Comparison of ENCODE assay signal across 8 cellular contexts in the genomic region with DNA sequence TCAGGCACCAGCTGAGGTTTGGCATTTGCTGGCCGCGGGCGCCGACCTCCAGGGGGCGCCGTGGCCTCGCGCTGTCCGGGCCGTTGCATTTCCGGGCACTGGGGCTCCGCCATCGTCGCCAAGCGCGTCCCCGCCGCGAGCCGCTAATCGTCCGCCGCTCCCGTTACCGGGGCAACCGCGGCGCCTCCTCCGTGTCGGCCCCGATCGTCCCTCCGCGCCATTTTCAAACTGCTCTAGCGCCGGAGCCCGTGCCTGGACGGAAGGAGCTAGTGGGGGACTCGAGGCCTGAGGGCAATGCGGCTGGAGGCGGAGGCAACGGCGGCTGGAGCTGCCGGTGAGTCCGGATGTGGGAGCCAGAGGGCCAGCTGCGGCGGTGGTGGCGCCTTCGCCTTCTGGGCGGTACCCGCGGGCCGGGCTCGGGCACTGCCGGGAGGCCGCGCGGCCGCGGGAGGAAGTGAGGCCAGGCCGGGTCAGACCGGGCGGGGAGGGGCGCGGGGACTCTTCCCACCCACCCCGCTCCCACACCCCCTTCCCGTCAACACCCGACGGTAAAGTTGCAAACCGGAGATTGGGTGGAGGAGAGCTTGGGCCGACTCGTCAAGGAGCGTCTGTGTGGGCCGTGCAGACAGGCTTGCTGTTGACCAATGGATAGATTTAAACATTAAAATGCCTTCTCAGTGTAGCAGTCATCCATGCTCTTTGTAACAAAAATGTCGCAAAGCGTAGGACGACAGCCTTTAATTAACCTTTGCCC. TPM values are rescaled to one million over a fixed set of nuclear protein-coding genes. Genes with fewer than 3 reads are reported as not detected.
DNase-seq lines count a peak whose midpoint lies in the region; ATAC-seq, FAIRE-seq and TF ChIP-seq lines count a peak whose summit lies in the region.

A gene with protein sequence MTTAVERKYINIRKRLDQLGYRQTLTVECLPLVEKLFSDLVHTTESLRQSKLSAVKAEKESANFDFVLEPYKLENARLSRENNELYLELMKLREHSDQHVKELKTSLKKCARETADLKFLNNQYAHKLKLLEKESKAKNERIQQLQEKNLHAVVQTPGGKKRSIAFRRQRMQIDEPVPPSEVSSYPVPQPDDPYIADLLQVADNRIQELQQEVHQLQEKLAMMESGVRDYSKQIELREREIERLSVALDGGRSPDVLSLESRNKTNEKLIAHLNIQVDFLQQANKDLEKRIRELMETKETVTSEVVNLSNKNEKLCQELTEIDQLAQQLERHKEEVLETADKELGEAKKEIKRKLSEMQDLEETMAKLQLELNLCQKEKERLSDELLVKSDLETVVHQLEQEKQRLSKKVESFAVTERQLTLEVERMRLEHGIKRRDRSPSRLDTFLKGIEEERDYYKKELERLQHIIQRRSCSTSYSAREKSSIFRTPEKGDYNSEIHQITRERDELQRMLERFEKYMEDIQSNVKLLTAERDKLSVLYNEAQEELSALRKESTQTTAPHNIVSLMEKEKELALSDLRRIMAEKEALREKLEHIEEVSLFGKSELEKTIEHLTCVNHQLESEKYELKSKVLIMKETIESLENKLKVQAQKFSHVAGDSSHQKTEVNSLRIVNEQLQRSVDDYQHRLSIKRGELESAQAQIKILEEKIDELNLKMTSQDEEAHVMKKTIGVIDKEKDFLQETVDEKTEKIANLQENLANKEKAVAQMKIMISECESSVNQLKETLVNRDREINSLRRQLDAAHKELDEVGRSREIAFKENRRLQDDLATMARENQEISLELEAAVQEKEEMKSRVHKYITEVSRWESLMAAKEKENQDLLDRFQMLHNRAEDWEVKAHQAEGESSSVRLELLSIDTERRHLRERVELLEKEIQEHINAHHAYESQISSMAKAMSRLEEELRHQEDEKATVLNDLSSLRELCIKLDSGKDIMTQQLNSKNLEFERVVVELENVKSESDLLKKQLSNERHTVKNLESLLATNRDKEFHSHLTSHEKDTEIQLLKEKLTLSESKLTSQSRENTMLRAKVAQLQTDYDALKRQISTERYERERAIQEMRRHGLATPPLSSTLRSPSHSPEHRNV (plus strand): TSS at position 220 of the 754 bp plus-strand sequence. CDS start 3,186 bp downstream, outside the sequence.

- POLR2A ChIA-PET in H1 (lab: Charles Lee; ENCODE audit: partially characterized antibody): interaction anchor here (0.5 to 2.0 kb wide), 17 partner anchors 9 to 456 kb away, joined by 3 to 7 read pairs (median 3); partner anchors contain the start of gene AASDH

- H3K18ac ChIP-seq in H1 (ENCODE audit: extremely low read depth, low read length) (peak within 1 kb of the TSS; percentile 98), mesendoderm (ENCODE audit: low read length) (peak within 1 kb of the TSS; percentile 19)

- H3K4ac ChIP-seq in H1 (replicated peaks; ENCODE audit: insufficient read length, low read depth, low read length): no peak within 1 kb of the TSS
- peak within 1 kb of the TSS; percentile 42 for H3K4ac ChIP-seq in mesendoderm (ENCODE audit: low read depth, low read length)

- TF ChIP-seq CTCF in D721Med (IDR thresholded peaks at IDR 0.05; ENCODE audit: insufficient read depth, missing control alignments): peak; percentile 75
- TF ChIP-seq CTCF in H1 (IDR thresholded peaks at IDR 0.05; ENCODE audit: control extremely low read depth in 1 of 3, insufficient read depth in 1 of 3, low read depth in 1 of 3, low read length in 3 of 3): peak; percentile 87 to 96 (median 90)

- 2% methylated on average over 50 of the region's 77 CpGs; no CpG with 5 or more reads in 1 of the 2 experiments for WGBS in H1 (ENCODE audit: extremely low coverage in 1 of 2, insufficient coverage in 1 of 2, insufficient read length in 1 of 2, insufficient replicate concordance in 2 of 2, low coverage in 1 of 2, low lambda C conversion rate in 2 of 2, missing lambda C conversion rate in 1 of 2), 2 experiments
- whole genome bisulfite sequencing in mesendoderm (ENCODE audit: extremely low coverage, insufficient coverage, low lambda C conversion rate): no CpG with 5 or more reads among the region's 77 CpGs

- TF ChIP-seq EP300 in H1 (IDR thresholded peaks at IDR 0.05; ENCODE audit: borderline replicate concordance in 1 of 2, low read depth in 2 of 2, low read length in 2 of 2): no peak

- H3K36me3 ChIP-seq in HUES48 (ENCODE audit: control insufficient read depth, insufficient read depth, low read length): peaks cover 20% of the 10 kb centered on the region
- peaks cover 0 to 2% (median under 1%) of the 10 kb centered on the region in 4 experiments; a peak in 2 of 8 replicates for H3K36me3 ChIP-seq in H1 (ENCODE audit: control insufficient read depth in 2 of 4, insufficient read depth in 4 of 4, low read length in 3 of 4)
- no peaks in the 10 kb centered on the region for H3K36me3 ChIP-seq in mesendoderm (ENCODE audit: control insufficient read depth, insufficient read depth, low read length)

- H4K91ac ChIP-seq in H1 (replicated peaks; ENCODE audit: insufficient read length, low read length): peak within 1 kb of the TSS; percentile 89

- no peak within 1 kb of the TSS for H3K14ac ChIP-seq in H1 (ENCODE audit: insufficient read length)

- H3K56ac ChIP-seq in H1 (replicated peaks; ENCODE audit: insufficient read length, low read depth, low read length) (peak within 1 kb of the TSS; percentile 96), mesendoderm (ENCODE audit: low read length) (peak within 1 kb of the TSS; percentile 99)

- peak; percentile 77 for ATAC-seq in GM21423 (IDR thresholded peaks at IDR 0.05; ENCODE audit: unreplicated experiment)

- H4K5ac ChIP-seq in H1 (ENCODE audit: insufficient read length, low read depth, low read length) (peak within 1 kb of the TSS; percentile 95), mesendoderm (ENCODE audit: low read length) (no peak within 1 kb of the TSS)

- H2AFZ ChIP-seq in H1 (ENCODE audit: low read length): peak within 1 kb of the TSS; percentile 96

- FAIRE-seq in D721Med (lab: Jason Lieb, UNC): no peak
- FAIRE-seq in H1 (lab: Jason Lieb, UNC): no peak

- H2BK12ac ChIP-seq in H1 (ENCODE audit: low read depth, low read length): no peak within 1 kb of the TSS

- peak; percentile 80 to 81 for TF ChIP-seq RAD21 in H1 (IDR thresholded peaks at IDR 0.05 in 1 of 2, conservative IDR thresholded peaks at IDR 0.05 in 1 of 2; ENCODE audit: low read depth in 2 of 2, low read length in 2 of 2)

- DNase-seq in D721Med (ENCODE audit: insufficient read length, low spot score) (peak; percentile 71), NOMO-1 treated with dmso at 0.1 percent for 144 hours (lab: John Stamatoyannopoulos, UW; ENCODE audit: unreplicated experiment) (peak; percentile 93), H1 (ENCODE audit: low read depth in 1 of 2, low spot score in 2 of 2) (peak; percentile 80 to 95), mesendoderm (peak; percentile 95)
- DNase-seq in activated CD8-positive, alpha-beta memory T cell treated with anti-CD3 and anti-CD28 coated beads for 48 hours (ENCODE audit: low read depth in 2 of 3, low spot score in 2 of 3): peak; percentile 82 to 88 (median 83)
- DNase-seq in stimulated activated CD8-positive, alpha-beta memory T cell treated with anti-CD3 and anti-CD28 coated beads, Interleukin-12 subunit alpha, Interleukin-12 subunit beta, amount 100 ng/mL, for 4 hours (ENCODE audit: low read depth): peak; percentile 87

- H3K4me1 ChIP-seq in HUES48 (ENCODE audit: control insufficient read depth, insufficient read depth, low read length): peaks cover 19% of the 10 kb centered on the region
- peaks cover 0 to 2% (median under 1%) of the 10 kb centered on the region in 4 experiments; a peak in 4 of 7 replicates for H3K4me1 ChIP-seq in H1 (replicated peaks in 1 of 4; ENCODE audit: control insufficient read depth in 3 of 4, insufficient read depth in 4 of 4, low read length in 3 of 4)
- H3K4me1 ChIP-seq in mesendoderm (ENCODE audit: control insufficient read depth, low read depth, low read length): peaks cover 5% of the 10 kb centered on the region

- H3K23ac ChIP-seq in H1 (ENCODE audit: insufficient read length): no peak within 1 kb of the TSS
- no peak within 1 kb of the TSS for H3K23ac ChIP-seq in mesendoderm (ENCODE audit: low read length)

- no peaks in the 10 kb centered on the region for H3K27me3 ChIP-seq in HUES48 (ENCODE audit: control insufficient read depth, insufficient read depth, low read length)
- no peaks in the 10 kb centered on the region for H3K27me3 ChIP-seq in H1 (replicated peaks in 1 of 4; ENCODE audit: control insufficient read depth in 3 of 4, extremely low read depth in 1 of 4, insufficient read depth in 3 of 4, low read length in 3 of 4)
- no peaks in the 10 kb centered on the region for H3K27me3 ChIP-seq in mesendoderm (ENCODE audit: insufficient read depth, low read length, poor library complexity)

- peak within 1 kb of the TSS; percentile 93 for H3K9ac ChIP-seq in HUES48 (ENCODE audit: low read depth, low read length)
- peak within 1 kb of the TSS; percentile 66 to 89 (median 80) for H3K9ac ChIP-seq in H1 (replicated peaks in 1 of 4; ENCODE audit: extremely low read depth in 1 of 4, low read depth in 3 of 4, low read length in 3 of 4)
- H3K9ac ChIP-seq in mesendoderm (ENCODE audit: low read length): peak within 1 kb of the TSS; percentile 80

- no peaks in the 10 kb centered on the region for H3K79me1 ChIP-seq in H1 (ENCODE audit: low read depth, low read length)
- peaks cover 4% of the 10 kb centered on the region for H3K79me1 ChIP-seq in mesendoderm (ENCODE audit: low read length)

- no peak within 1 kb of the TSS for H2AK5ac ChIP-seq in H1 (ENCODE audit: low read depth, low read length)
- H2AK5ac ChIP-seq in mesendoderm (ENCODE audit: low read length): peak within 1 kb of the TSS; percentile 25

- H3K4me2 ChIP-seq in H1 (ENCODE audit: insufficient read depth in 1 of 2, low read depth in 2 of 2, low read length in 2 of 2) (peak within 1 kb of the TSS; percentile 40 to 86), mesendoderm (ENCODE audit: low read length) (peak within 1 kb of the TSS; percentile 80)

- no peak within 1 kb of the TSS for H2BK20ac ChIP-seq in H1 (ENCODE audit: low read length)

- H2BK120ac ChIP-seq in H1 (replicated peaks; ENCODE audit: low read depth, low read length) (peak within 1 kb of the TSS; percentile 38), mesendoderm (ENCODE audit: low read depth, low read length) (no peak within 1 kb of the TSS)

- CTCF ChIA-PET in H1 (lab: Charles Lee; ENCODE audit: partially characterized antibody): interaction anchor here (0.5 to 1.8 kb wide), 20 partner anchors 9 to 341 kb away, joined by 3 to 18 read pairs (median 4); no protein-coding TSS in a partner anchor

- H4K8ac ChIP-seq in H1 (ENCODE audit: extremely low read depth, insufficient read depth, low read length) (peak within 1 kb of the TSS; percentile 97; the same call in 1 of the 2 replicates), mesendoderm (ENCODE audit: low read depth, low read length) (no peak within 1 kb of the TSS)

- H3K27ac ChIP-seq in HUES48 (ENCODE audit: low read depth, low read length): peak within 1 kb of the TSS; percentile 99
- peak within 1 kb of the TSS; percentile 81 for H3K27ac ChIP-seq in H1 (ENCODE audit: low read depth, low read length)
- H3K27ac ChIP-seq in mesendoderm (ENCODE audit: low read depth, low read length): peak within 1 kb of the TSS; percentile 96

- H3K4me3 ChIP-seq in HUES48 (ENCODE audit: low read depth, low read length) (peak within 1 kb of the TSS; percentile 90), H1 (ENCODE audit: extremely low read depth in 1 of 4, insufficient read depth in 2 of 4, low read depth in 3 of 4, low read length in 4 of 4) (peak within 1 kb of the TSS; percentile 80 to 84 (median 82)), mesendoderm (ENCODE audit: low read length) (peak within 1 kb of the TSS; percentile 80)

- no peaks in the 10 kb centered on the region for H4K20me1 ChIP-seq in H1 (replicated peaks in 1 of 2; ENCODE audit: control insufficient read depth in 1 of 2, insufficient read depth in 2 of 2, low read length in 2 of 2)

- H3K79me2 ChIP-seq in H1 (ENCODE audit: control insufficient read depth in 1 of 2, insufficient read depth in 2 of 2, low read length in 2 of 2) (peaks cover 0 to 20% of the 10 kb centered on the region in 2 experiments; a peak in 2 of 4 replicates), mesendoderm (ENCODE audit: control insufficient read depth, insufficient read depth, low read length) (peaks cover 9% of the 10 kb centered on the region)

- H2BK15ac ChIP-seq in H1 (ENCODE audit: low read length) (peak within 1 kb of the TSS; percentile 83; the same call in 1 of the 2 replicates), mesendoderm (replicated peaks; ENCODE audit: low read depth) (no peak within 1 kb of the TSS)

- H2BK5ac ChIP-seq in H1 (ENCODE audit: low read depth, low read length) (peak within 1 kb of the TSS; percentile 96), mesendoderm (ENCODE audit: low read length) (peak within 1 kb of the TSS; percentile 77)

- TF ChIP-seq POLR2A in H1 (IDR thresholded peaks at IDR 0.05; ENCODE audit: control extremely low read depth in 1 of 2, low read depth in 2 of 2, low read length in 2 of 2): peak in 1 of 2 experiments; percentile 90; a peak in 2 of 3 replicates

- peaks cover 2% of the 10 kb centered on the region; the same call in 1 of the 2 replicates for H3K23me2 ChIP-seq in H1 (ENCODE audit: low read depth, low read length)

- H3K9me3 ChIP-seq in HUES48 (ENCODE audit: control insufficient read depth, insufficient read depth, low read length): no peaks in the 10 kb centered on the region
- no peaks in the 10 kb centered on the region for H3K9me3 ChIP-seq in H1 (ENCODE audit: insufficient read depth in 2 of 2, low read depth in 1 of 2, low read length in 1 of 2)

RNA-seq across cellular contexts. Expression of the gene that starts here (rescaled TPM):
- total RNA-seq in H1 (2021; fragmentation: NEBNext Ultra II Directional; extraction: Animal tissue kit (Norgen Biotek cat#: 25700)): 12.4 and 14.5 TPM in 2 replicates
- polyA plus RNA-seq in H1 (2011; rRNA removed): 2.0 and 2.7 TPM in 2 replicates
- polyA plus RNA-seq in H1 (2011; cell fraction: cytosol; rRNA removed): 5.8 TPM
- polyA plus RNA-seq in H1 (2011; cell fraction: nucleus; rRNA removed): 3.5 TPM
- polyA plus RNA-seq in H1 (2012, experiment 1 of 2): 3.5 to 8.2 TPM (median 4.8 TPM) in 4 replicates
- polyA plus RNA-seq in H1 (2012, experiment 2 of 2): 0.51 TPM
- polyA plus RNA-seq in H1 (2013, experiment 1 of 2): 7.9 TPM
- polyA plus RNA-seq in H1 (2013, experiment 2 of 2): 7.4 TPM
- polyA minus RNA-seq in H1 (2011; rRNA and poly(A)+ RNA removed): 5.8 and 6.5 TPM in 2 replicates
- 4.0 TPM for polyA minus RNA-seq in H1 (2011; cell fraction: cytosol; rRNA and poly(A)+ RNA removed)
- 22.2 TPM for polyA minus RNA-seq in H1 (2011; cell fraction: nucleus; rRNA and poly(A)+ RNA removed)
- polyA plus RNA-seq in mesendoderm (2013, experiment 1 of 2): 13.3 TPM
- polyA plus RNA-seq in mesendoderm (2013, experiment 2 of 2): 13.3 TPM

Comparison
In these comparisons a context has a peak if more than half of its experiments do, and no peak if none do; other contexts are left out.
1. Peak in every context shown above with its lines: DNase-seq, ATAC-seq, H3K4me3 ChIP-seq and H3K27ac ChIP-seq.